Comparison of ENCODE assay signal across 13 cellular contexts in genomic region chr10:73627300-73627699, GRCh38. TPM values are rescaled to one million over a fixed set of nuclear protein-coding genes. Genes with fewer than 3 reads are reported as not detected.
DNase-seq lines count a peak whose midpoint lies in the region; ATAC-seq and TF ChIP-seq lines count a peak whose summit lies in the region.
"Had no signal": no experiment of that assay in that cellular context is flagged by ENCODE, and none has a peak within 500 bp of the region (broad histone marks: within the 10 kb centered on the region; RNA-seq: fewer than 3 reads in every experiment).

No MANE protein-coding gene starts in this region.

- TF ChIP-seq CTCF in IMR-90 (conservative IDR thresholded peaks at IDR 0.05; ENCODE audit: low read depth, low read length) (no peak), psoas muscle (IDR thresholded peaks at IDR 0.05) (no peak)

- CTCF ChIA-PET in IMR-90 (lab: Yijun Ruan, JAX) = interaction anchor here (1.0 kb wide), 1 partner anchor 83 kb away, joined by 3 read pairs; no protein-coding TSS in a partner anchor

- no peak overlapping the region for H3K56ac ChIP-seq in IMR-90 (ENCODE audit: extremely low read depth, insufficient read depth, low read length)

- no peak overlapping the region for H3K14ac ChIP-seq in IMR-90 (replicated peaks; ENCODE audit: low read depth, low read length)

- no peak overlapping the region for H4K8ac ChIP-seq in IMR-90 (ENCODE audit: low read depth in 2 of 2, low read length in 2 of 2)

- peak overlapping the region; percentile 96 for H3K4me3 Mint-ChIP-seq in activated T-cell treated with anti-CD3 and anti-CD28 coated beads, Interleukin-2, amount 50 U/mL, for 24 hours
- H3K4me3 Mint-ChIP-seq in activated naive CD8-positive, alpha-beta T cell treated with anti-CD3 and anti-CD28 coated beads, Interleukin-2, amount 10 ng/mL, durations not matched to agents 7 days and 5 days = no peak overlapping the region

- H4K5ac ChIP-seq in IMR-90 (ENCODE audit: low read depth, low read length) = no peak overlapping the region

- no peak for TF ChIP-seq POLR2A in IMR-90 (IDR thresholded peaks at IDR 0.05; ENCODE audit: low read depth, low read length)

- BruUV-seq in IMR-90 (replicated peaks; lab: Mats Ljungman, UMichigan) = no TSS peak

- ATAC-seq in IMR-90 (ENCODE audit: low read depth) (no peak), psoas muscle (no peak)
- ATAC-seq in activated naive CD8-positive, alpha-beta T cell treated with anti-CD3 and anti-CD28 coated beads, Interleukin-2, amount 10 ng/mL, durations not matched to agents 7 days and 5 days (ENCODE audit: low read depth) = no peak
- no peak for ATAC-seq in activated CD4-positive, CD25-positive, alpha-beta regulatory T cell treated with anti-CD3 and anti-CD28 coated beads, Interleukin-2, amount 50 U/mL, for 24 hours

- no peak overlapping the region for H2BK20ac ChIP-seq in IMR-90 (ENCODE audit: low read depth, low read length)

- H2AK5ac ChIP-seq in IMR-90 (ENCODE audit: low read depth, low read length) = no peak overlapping the region

- H2BK15ac ChIP-seq in IMR-90 (ENCODE audit: low read depth, low read length) = no peak overlapping the region

- H3K4me3 ChIP-seq in IMR-90 (ENCODE audit: insufficient read depth, low read depth, low read length) = no peak overlapping the region
- H3K4me3 ChIP-seq in psoas muscle = peak overlapping the region; percentile 93

- no peaks in the 10 kb centered on the region for H4K20me1 ChIP-seq in IMR-90 (ENCODE audit: insufficient read depth, low read length)

- H3K27me3 ChIP-seq in IMR-90 (ENCODE audit: control insufficient read depth, insufficient read depth, low read length) (no peaks in the 10 kb centered on the region), psoas muscle (ENCODE audit: insufficient read depth in 3 of 3, low read length in 2 of 3) (no peaks in the 10 kb centered on the region)
- H3K27me3 ChIP-seq: brain microvascular endothelial cell had no signal

- in situ Hi-C loops in IMR-90 (cut with MboI; ENCODE audit: low sequenced_read_pairs) = loop anchor here (25.0 kb wide), 1 partner anchor 365 kb away; the partner anchor contains the start of gene MRPS16

- H3K4me1 ChIP-seq in IMR-90 (ENCODE audit: control insufficient read depth, insufficient read depth, low read length) (0 out of 2 replicates have a peak, but pooled peaks cover 1% of the 10 kb centered on the region), psoas muscle (peaks cover 4% of the 10 kb centered on the region)

- no peaks in the 10 kb centered on the region for H3K9me1 ChIP-seq in IMR-90 (ENCODE audit: insufficient read depth, low read length)

- no peak overlapping the region for H3K4ac ChIP-seq in IMR-90 (ENCODE audit: low read depth, low read length)

- dilution Hi-C loops in IMR-90 (cut with HindIII; ENCODE audit: low sequenced_read_pairs, unreplicated experiment) = no loop called here

- H3K79me1 ChIP-seq in IMR-90 (ENCODE audit: low read depth in 1 of 2, low read length in 2 of 2) = peaks cover 14 to 27% of the 10 kb centered on the region in 2 experiments

- H2AK9ac ChIP-seq in IMR-90 (replicated peaks; ENCODE audit: low read depth, low read length, poor library complexity) = peak overlapping the region; percentile 40

- no peak overlapping the region for H2BK120ac ChIP-seq in IMR-90 (ENCODE audit: low read depth, low read length)

- WGBS in IMR-90 (ENCODE audit: extremely low coverage in 2 of 2, insufficient read length in 1 of 2), 2 experiments = no CpG with 5 or more reads among the region's 6 CpGs
- 74 to 88% (median 79%) methylated on average over 6 of the region's 6 CpGs for WGBS in psoas muscle, 3 donors

- no peaks in the 10 kb centered on the region for H3K27me3 Mint-ChIP-seq in activated T-cell treated with anti-CD3 and anti-CD28 coated beads, Interleukin-2, amount 50 U/mL, for 24 hours
- no peaks in the 10 kb centered on the region for H3K27me3 Mint-ChIP-seq in activated naive CD8-positive, alpha-beta T cell treated with anti-CD3 and anti-CD28 coated beads, Interleukin-2, amount 10 ng/mL, durations not matched to agents 7 days and 5 days

- no peak overlapping the region for H3K4me2 ChIP-seq in IMR-90 (ENCODE audit: low read depth, low read length)

- H2AFZ ChIP-seq in IMR-90 (replicated peaks; ENCODE audit: low read length, poor library complexity) = no peak overlapping the region

- no peaks in the 10 kb centered on the region for H3K9me3 Mint-ChIP-seq in activated T-cell treated with anti-CD3 and anti-CD28 coated beads, Interleukin-2, amount 50 U/mL, for 24 hours
- H3K9me3 Mint-ChIP-seq in activated naive CD8-positive, alpha-beta T cell treated with anti-CD3 and anti-CD28 coated beads, Interleukin-2, amount 10 ng/mL, durations not matched to agents 7 days and 5 days = no peaks in the 10 kb centered on the region

- H3K18ac ChIP-seq in IMR-90 (ENCODE audit: low read depth, low read length) = no peak overlapping the region

- TF ChIP-seq RAD21 in IMR-90 (IDR thresholded peaks at IDR 0.05; ENCODE audit: low read length) = no peak

- H3K23ac ChIP-seq in IMR-90 (ENCODE audit: low read depth, low read length) = no peak overlapping the region

- intact Hi-C loops in IMR-90 (cut with micrococcal nuclease) (no loop called here), psoas muscle (cut with DNase I) (loop anchor here (5.0 kb wide), 2 partner anchors 35 to 50 kb away; partner anchors contain the start of gene USP54 (in 1 of the 2))

- DNase-seq in activated T-cell treated with anti-CD3 and anti-CD28 coated beads, Interleukin-2, amount 50 U/mL, for 24 hours = no peak
- DNase-seq in activated T-cell treated with anti-CD3 and anti-CD28 coated beads, Interleukin-2, amount 50 U/mL, for 1 hour = no peak
- DNase-seq in IMR-90 (no peak), psoas muscle (no peak), DMS53 (lab: John Stamatoyannopoulos, UW) (no peak), H4 (ENCODE audit: low spot score) (no peak)
- no peak for DNase-seq in activated naive CD8-positive, alpha-beta T cell treated with anti-CD3 and anti-CD28 coated beads, Interleukin-2, amount 10 ng/mL, durations not matched to agents 7 days and 5 days
- DNase-seq: brain microvascular endothelial cell, left ventricle myocardium inferior, NCI-H187 treated with DMSO at 0.1 percent for 48 hours, NCI-H524 treated with DMSO at 0.1 percent for 48 hours, nucleus accumbens had no signal

- peaks cover 18% of the 10 kb centered on the region for H3K36me3 Mint-ChIP-seq in activated T-cell treated with anti-CD3 and anti-CD28 coated beads, Interleukin-2, amount 50 U/mL, for 24 hours (ENCODE audit: low read depth)
- peaks cover 2% of the 10 kb centered on the region for H3K36me3 Mint-ChIP-seq in activated naive CD8-positive, alpha-beta T cell treated with anti-CD3 and anti-CD28 coated beads, Interleukin-2, amount 10 ng/mL, durations not matched to agents 7 days and 5 days

- H3K9me3 ChIP-seq in IMR-90 (ENCODE audit: control insufficient read depth, insufficient read depth, low read length) = no peaks in the 10 kb centered on the region
- no peaks in the 10 kb centered on the region for H3K9me3 ChIP-seq in psoas muscle
- H3K9me3 ChIP-seq: left ventricle myocardium inferior had no signal

- peaks cover 27% of the 10 kb centered on the region for H3K4me1 Mint-ChIP-seq in activated T-cell treated with anti-CD3 and anti-CD28 coated beads, Interleukin-2, amount 50 U/mL, for 24 hours (ENCODE audit: low read depth)
- H3K4me1 Mint-ChIP-seq in activated naive CD8-positive, alpha-beta T cell treated with anti-CD3 and anti-CD28 coated beads, Interleukin-2, amount 10 ng/mL, durations not matched to agents 7 days and 5 days = peaks cover 20% of the 10 kb centered on the region

- no peak overlapping the region for H3K9ac ChIP-seq in IMR-90 (ENCODE audit: low read depth, low read length)

- H3K36me3 ChIP-seq in IMR-90 (ENCODE audit: control insufficient read depth, insufficient read depth, low read length) (no peaks in the 10 kb centered on the region), psoas muscle (ENCODE audit: insufficient read depth in 1 of 2, low read depth in 1 of 2) (peaks cover 0 to 14% of the 10 kb centered on the region in 2 donors)
- H3K36me3 ChIP-seq: brain microvascular endothelial cell, left ventricle myocardium inferior had no signal

- H4K91ac ChIP-seq in IMR-90 (ENCODE audit: insufficient read depth, low read depth, low read length) = no peak overlapping the region

- POLR2A ChIA-PET in IMR-90 (lab: Charles Lee; ENCODE audit: unreplicated experiment) = no interaction called here
- POLR2A ChIA-PET in activated naive CD8-positive, alpha-beta T cell treated with anti-CD3 and anti-CD28 coated beads, Interleukin-2, amount 10 ng/mL, durations not matched to agents 7 days and 5 days (lab: Charles Lee) = no interaction called here

- H3K27ac Mint-ChIP-seq in activated T-cell treated with anti-CD3 and anti-CD28 coated beads, Interleukin-2, amount 50 U/mL, for 24 hours = peak overlapping the region; percentile 99
- peak overlapping the region; percentile 25 for H3K27ac Mint-ChIP-seq in activated naive CD8-positive, alpha-beta T cell treated with anti-CD3 and anti-CD28 coated beads, Interleukin-2, amount 10 ng/mL, durations not matched to agents 7 days and 5 days

- H3K27ac ChIP-seq in IMR-90 (ENCODE audit: insufficient read depth, low read length) (no peak overlapping the region), psoas muscle (peak overlapping the region; percentile 95)
- H3K27ac ChIP-seq: brain microvascular endothelial cell had no signal

- no peak overlapping the region for H2BK5ac ChIP-seq in IMR-90 (ENCODE audit: low read depth, low read length, poor library complexity, severe bottlenecking)

RNA-seq across cellular contexts. Expression of gene MYOZ1, which starts 14.0 kb away (rescaled TPM):
- total RNA-seq in IMR-90 (2012; rRNA removed) = under 0.01 and 0.18 TPM in 2 replicates
- polyA plus RNA-seq in IMR-90 (2012; rRNA removed) = 0.27 and 0.29 TPM in 2 replicates
- polyA plus RNA-seq in IMR-90 (2012; cell fraction: cytosol; rRNA removed) = 0.15 and 0.24 TPM in 2 replicates
- polyA plus RNA-seq in IMR-90 (2012; cell fraction: nucleus; rRNA removed; ENCODE audit: low replicate concordance) = 0.04 and 0.10 TPM in 2 replicates
- total RNA-seq in activated naive CD8-positive, alpha-beta T cell treated with anti-CD3 and anti-CD28 coated beads, Interleukin-2, amount 10 ng/mL, durations not matched to agents 7 days and 5 days = not detected
- 1,000 to 10,000 TPM in 3 of 4 donors, 100 to 1,000 TPM in 1; 805 to 1,915 (median 1,417) TPM for total RNA-seq in psoas muscle
- polyA plus RNA-seq in psoas muscle = 1,000 to 10,000 TPM in 1 of 3 donors, 100 to 1,000 TPM in 2; 318 to 1,157 (median 878) TPM
- total RNA-seq in H4 (2014; rRNA removed; shearing (Covaris generic)) = 0.33 TPM in 1 of 2 replicates, not detected in the other

RNA-seq across cellular contexts. Expression of gene SYNPO2L, which starts 28.5 kb away (rescaled TPM):
- total RNA-seq in IMR-90 (2012; rRNA removed) (under 0.01 and 0.18 TPM in 2 replicates), psoas muscle (100 to 1,000 TPM; 132 to 289 (median 185) TPM)
- polyA plus RNA-seq in IMR-90 (2012; rRNA removed) (0.62 and 0.75 TPM in 2 replicates), psoas muscle (10 to 100 TPM in 2 of 3 donors, 1 to 10 TPM in 1; 8.8 to 60.7 (median 27.3) TPM)
- polyA plus RNA-seq in IMR-90 (2012; cell fraction: cytosol; rRNA removed) = 0.41 and 0.60 TPM in 2 replicates
- 0.53 and 0.86 TPM in 2 replicates for polyA plus RNA-seq in IMR-90 (2012; cell fraction: nucleus; rRNA removed; ENCODE audit: low replicate concordance)
- not detected for total RNA-seq in activated naive CD8-positive, alpha-beta T cell treated with anti-CD3 and anti-CD28 coated beads, Interleukin-2, amount 10 ng/mL, durations not matched to agents 7 days and 5 days
- total RNA-seq in H4 (2014; rRNA removed; shearing (Covaris generic)) = 0.02 TPM in 1 of 2 replicates, not detected in the other

RNA-seq across cellular contexts. Expression of gene USP54, which starts 36.2 kb away (rescaled TPM):
- total RNA-seq in IMR-90 (2012; rRNA removed) (7.9 and 8.9 TPM in 2 replicates), psoas muscle (100 to 1,000 TPM in 2 of 4 donors, 10 to 100 TPM in 2; 47.7 to 216 (median 110) TPM)
- polyA plus RNA-seq in IMR-90 (2012; rRNA removed) (4.0 and 4.5 TPM in 2 replicates), psoas muscle (10 to 100 TPM; 32.6 to 94.3 (median 65.9) TPM)
- 1.1 and 1.8 TPM in 2 replicates for polyA plus RNA-seq in IMR-90 (2012; cell fraction: cytosol; rRNA removed)
- polyA plus RNA-seq in IMR-90 (2012; cell fraction: nucleus; rRNA removed; ENCODE audit: low replicate concordance) = 4.1 and 7.2 TPM in 2 replicates
- total RNA-seq in activated naive CD8-positive, alpha-beta T cell treated with anti-CD3 and anti-CD28 coated beads, Interleukin-2, amount 10 ng/mL, durations not matched to agents 7 days and 5 days = 1 to 10 TPM; 3.4 to 4.1 TPM
- total RNA-seq in H4 (2014; rRNA removed; shearing (Covaris generic)) = 16.6 and 19.1 TPM in 2 replicates

Comparison
In these comparisons a context has a peak if more than half of its experiments do, and no peak if none do; other contexts are left out.
1. RNA of gene MYOZ1, which starts 14.0 kb away (total RNA-seq): 805 to 1,915 TPM in psoas muscle; 0.33 TPM in H4, under 0.01 to 0.18 TPM in IMR-90 and not detected in activated naive CD8-positive, alpha-beta T cell treated with anti-CD3 and anti-CD28 coated beads, Interleukin-2, amount 10 ng/mL, durations not matched to agents 7 days and 5 days; every median in the first group is over 100 times any median in the second.
2. RNA of gene SYNPO2L, which starts 28.5 kb away (total RNA-seq): 132 to 289 TPM in psoas muscle; not detected in activated naive CD8-positive, alpha-beta T cell treated with anti-CD3 and anti-CD28 coated beads, Interleukin-2, amount 10 ng/mL, durations not matched to agents 7 days and 5 days, under 0.01 to 0.18 TPM in IMR-90 and 0.02 TPM in H4; every median in the first group is over 100 times any median in the second.